Comparison of ENCODE assay signal across 16 cellular contexts in genomic region chr14:61571931-61572330, GRCh38.
DNase-seq lines count a peak whose midpoint lies in the region; ATAC-seq and TF ChIP-seq lines count a peak whose summit lies in the region.
"Had no signal": no experiment of that assay in that cellular context is flagged by ENCODE, and none has a peak within 500 bp of the region (broad histone marks: within the 10 kb centered on the region; RNA-seq: fewer than 3 reads in every experiment).

No MANE protein-coding gene starts in this region.

- H3K27ac ChIP-seq in 22Rv1 (peak overlapping the region; percentile 36), GM23248 (no peak overlapping the region), neutrophil (peak overlapping the region; percentile 97), dorsolateral prefrontal cortex (no peak overlapping the region)

- H3K36me3 ChIP-seq in GM23248 (ENCODE audit: low read depth): no peaks in the 10 kb centered on the region
- no peaks in the 10 kb centered on the region for H3K36me3 ChIP-seq in neutrophil

- CTCF ChIA-PET in T-cell (lab: Charles Lee): no interaction called here

- peak overlapping the region; percentile 10 for H3K4me2 ChIP-seq in GM23248 (ENCODE audit: unreplicated experiment)

- peaks cover 84% of the 10 kb centered on the region for H3F3A ChIP-seq in GM23248 (ENCODE audit: insufficient read depth)

- peak overlapping the region; percentile 90 for H3K27ac Mint-ChIP-seq in dendritic cell treated with granulocyte-macrophage colony-stimulating factor and Interleukin-4, amounts not matched to agents 40 ng/mL and 50 ng/mL, for 4 days
- no peak overlapping the region for H3K27ac Mint-ChIP-seq in T-cell
- H3K27ac Mint-ChIP-seq: B cell had no signal

- DNase-seq in GM23248 (no peak), dorsolateral prefrontal cortex (no peak), HK-2 (ENCODE audit: unreplicated experiment) (no peak), T-cell (no peak)
- DNase-seq: CD8-positive, alpha-beta memory T cell; GF-D8; GOT3; NCI-H1417; NCI-H2029; NCI-H510A; SIG-M5 had no signal

- no peaks in the 10 kb centered on the region for H3K9me3 Mint-ChIP-seq in dendritic cell treated with granulocyte-macrophage colony-stimulating factor and Interleukin-4, amounts not matched to agents 40 ng/mL and 50 ng/mL, for 4 days
- H3K9me3 Mint-ChIP-seq in T-cell: no peaks in the 10 kb centered on the region
- H3K9me3 Mint-ChIP-seq: CD8-positive, alpha-beta memory T cell had no signal

- no peak overlapping the region for H2AFZ ChIP-seq in GM23248

- peaks cover 84% of the 10 kb centered on the region for H3K79me2 ChIP-seq in GM23248 (ENCODE audit: insufficient read depth)

- H3K36me3 Mint-ChIP-seq in dendritic cell treated with granulocyte-macrophage colony-stimulating factor and Interleukin-4, amounts not matched to agents 40 ng/mL and 50 ng/mL, for 4 days (ENCODE audit: low read depth): peaks cover 4% of the 10 kb centered on the region
- no peaks in the 10 kb centered on the region for H3K36me3 Mint-ChIP-seq in T-cell

- ATAC-seq in HG03354 (IDR thresholded peaks at IDR 0.05; ENCODE audit: poor library complexity, severe bottlenecking, unreplicated experiment) (no peak), T-cell (replicated peaks in 1 of 4) (no peak)

- no peaks in the 10 kb centered on the region for H4K20me1 ChIP-seq in GM23248 (ENCODE audit: insufficient read depth)

- H3K9me2 ChIP-seq in GM23248 (ENCODE audit: insufficient read depth): no peaks in the 10 kb centered on the region

- POLR2A ChIA-PET in T-cell (lab: Charles Lee): interaction anchor here in 1 of 2 donors (1.0 kb wide), 1 partner anchor 120 kb away, joined by 4 read pairs; no protein-coding TSS in a partner anchor

- H3K4me1 ChIP-seq in GM23248 (ENCODE audit: insufficient read depth): peaks cover 88% of the 10 kb centered on the region
- H3K4me1 ChIP-seq in neutrophil (ENCODE audit: control insufficient read depth in 1 of 2, insufficient read depth in 1 of 2, low read depth in 1 of 2, low read length in 1 of 2): peaks cover 65 to 69% of the 10 kb centered on the region in 2 experiments

- intact Hi-C loops in dendritic cell treated with granulocyte-macrophage colony-stimulating factor and Interleukin-4, amounts not matched to agents 40 ng/mL and 50 ng/mL, for 4 days (cut with micrococcal nuclease): loop anchor here (2.0 to 5.0 kb wide), 2 partner anchors 19 to 125 kb away; partner anchors contain the start of gene HIF1A
- intact Hi-C loops in dorsolateral prefrontal cortex (cut with DNase I): no loop called here

- TF ChIP-seq CTCF in 22Rv1 (IDR thresholded peaks at IDR 0.05) (no peak), neutrophil (IDR thresholded peaks at IDR 0.05) (no peak), dorsolateral prefrontal cortex (IDR thresholded peaks at IDR 0.05 in 54 of 56, conservative IDR thresholded peaks at IDR 0.05 in 2 of 56; ENCODE audit: low read depth in 1 of 56, partially characterized antibody in 56 of 56) (no peak)

- no peak overlapping the region for H3K4me3 ChIP-seq in GM23248
- peak overlapping the region in 1 of 2 experiments; percentile 54 for H3K4me3 ChIP-seq in neutrophil (ENCODE audit: low read depth in 1 of 2, low read length in 1 of 2)
- H3K4me3 ChIP-seq in dorsolateral prefrontal cortex: no peak overlapping the region

- WGBS in GM23248 (ENCODE audit: low coverage in 1 of 2, low lambda C conversion rate in 2 of 2, missing lambda C conversion rate in 2 of 2), 2 experiments: 60 to 61% methylated on average over 2 of the region's 2 CpGs

- H3K27me3 ChIP-seq in GM23248 (replicated peaks; ENCODE audit: insufficient read depth) (no peaks in the 10 kb centered on the region), neutrophil (no peaks in the 10 kb centered on the region), dorsolateral prefrontal cortex (peaks cover 0 to 7% (median 0%) of the 10 kb centered on the region in 45 donors)

- H3K9ac ChIP-seq in GM23248: no peak overlapping the region

- H3K4me1 Mint-ChIP-seq in dendritic cell treated with granulocyte-macrophage colony-stimulating factor and Interleukin-4, amounts not matched to agents 40 ng/mL and 50 ng/mL, for 4 days (ENCODE audit: low read depth): peaks cover 87% of the 10 kb centered on the region
- peaks cover 53 to 69% (median 65%) of the 10 kb centered on the region in 3 donors for H3K4me1 Mint-ChIP-seq in T-cell

- no peaks in the 10 kb centered on the region for H3K9me3 ChIP-seq in GM23248 (ENCODE audit: low read depth)
- no peaks in the 10 kb centered on the region for H3K9me3 ChIP-seq in neutrophil

- in situ Hi-C loops in GM23248 (cut with MboI): no loop called here

- H3K4me3 Mint-ChIP-seq in dendritic cell treated with granulocyte-macrophage colony-stimulating factor and Interleukin-4, amounts not matched to agents 40 ng/mL and 50 ng/mL, for 4 days: peak overlapping the region; percentile 28
- no peak overlapping the region for H3K4me3 Mint-ChIP-seq in T-cell
- H3K4me3 Mint-ChIP-seq: B cell; CD8-positive, alpha-beta memory T cell had no signal

- H3K27me3 Mint-ChIP-seq in dendritic cell treated with granulocyte-macrophage colony-stimulating factor and Interleukin-4, amounts not matched to agents 40 ng/mL and 50 ng/mL, for 4 days: no peaks in the 10 kb centered on the region
- H3K27me3 Mint-ChIP-seq in T-cell: peaks cover 0 to 3% of the 10 kb centered on the region in 2 donors
- H3K27me3 Mint-ChIP-seq: B cell had no signal

Comparison
In these comparisons a context has a peak if more than half of its experiments do, and no peak if none do; other contexts are left out.
1. H3K27ac ChIP-seq: peak in 22Rv1 (single experiment) and neutrophil (single experiment); none in GM23248 (single experiment) and dorsolateral prefrontal cortex (0 of 59).